18 cellular contexts compared by ENCODE assay signal in genomic region chr6:106908386-106908840, GRCh38.
DNase-seq lines count a peak whose midpoint lies in the region; ATAC-seq, FAIRE-seq and TF ChIP-seq lines count a peak whose summit lies in the region.
"Had no signal": no experiment of that assay in that cellular context is flagged by ENCODE, and none has a peak within 500 bp of the region (broad histone marks: within the 10 kb centered on the region; RNA-seq: fewer than 3 reads in every experiment).

No MANE protein-coding gene starts in this region.

- H3K4me3 Mint-ChIP-seq in type B pancreatic cell = no peak overlapping the region
- no peak overlapping the region for H3K4me3 Mint-ChIP-seq in activated T-cell treated with anti-CD3 and anti-CD28 coated beads, Interleukin-2, amount 50 U/mL, for 24 hours
- H3K4me3 Mint-ChIP-seq: activated CD4-positive, alpha-beta T cell treated with anti-CD3 and anti-CD28 coated beads for 36 hours had no signal

- H3K9ac ChIP-seq in kidney (ENCODE audit: low read length in 2 of 2) = no peak overlapping the region
- H3K9ac ChIP-seq: BLaER1 treated with 17β-estradiol and CSF1 and Interleukin-3, amounts not matched to agents 10 nM and 100 nM had no signal

- H3K4me1 ChIP-seq in HEK293 (ENCODE audit: control insufficient read depth, insufficient read depth, low read length) (no peaks in the 10 kb centered on the region; the same call in 1 of the 2 replicates), kidney (ENCODE audit: control insufficient read depth in 1 of 2, insufficient read depth in 1 of 2, low read depth in 1 of 2, low read length in 2 of 2) (peaks cover 0 to 3% of the 10 kb centered on the region in 2 donors)
- H3K4me1 ChIP-seq: gastroesophageal sphincter had no signal

- CTCF ChIA-PET in HEK293 (lab: Yijun Ruan, JAX) = interaction anchor here (0.6 to 0.7 kb wide), 2 partner anchors 35 to 403 kb away, joined by 3 to 4 read pairs; no protein-coding TSS in a partner anchor

- H3K36me3 ChIP-seq in HEK293 (ENCODE audit: control insufficient read depth in 2 of 2, insufficient read depth in 1 of 2, low read length in 2 of 2) = no peaks in the 10 kb centered on the region
- H3K36me3 ChIP-seq in kidney (ENCODE audit: control insufficient read depth in 1 of 2, insufficient read depth in 2 of 2, low read length in 2 of 2) = no peaks in the 10 kb centered on the region
- H3K36me3 ChIP-seq: BLaER1 treated with 17β-estradiol and CSF1 and Interleukin-3, amounts not matched to agents 10 nM and 100 nM; gastroesophageal sphincter had no signal

- no peak overlapping the region for H3K4me3 ChIP-seq in HEK293 (ENCODE audit: low read depth, low read length)
- H3K4me3 ChIP-seq in kidney (ENCODE audit: low read length in 2 of 2) = no peak overlapping the region
- H3K4me3 ChIP-seq: BLaER1 treated with 17β-estradiol and CSF1 and Interleukin-3, amounts not matched to agents 10 nM and 100 nM; gastroesophageal sphincter had no signal

- H3K9me3 ChIP-seq in HEK293 (ENCODE audit: control insufficient read depth, insufficient read depth, low read depth, low read length) = no peaks in the 10 kb centered on the region
- H3K9me3 ChIP-seq in kidney (ENCODE audit: control insufficient read depth in 1 of 2, low read length in 2 of 2) = no peaks in the 10 kb centered on the region
- H3K9me3 ChIP-seq: BLaER1 treated with 17β-estradiol and CSF1 and Interleukin-3, amounts not matched to agents 10 nM and 100 nM; gastroesophageal sphincter had no signal

- intact Hi-C loops in kidney (cut with DNase I) = no loop called here

- no peak for TF ChIP-seq CTCF in HEK293 (tag by site-specific recombination; IDR thresholded peaks at IDR 0.05)
- no peak for TF ChIP-seq CTCF in kidney (IDR thresholded peaks at IDR 0.05; ENCODE audit: borderline replicate concordance, extremely low read depth, insufficient read depth)
- no peak for TF ChIP-seq CTCF in type B pancreatic cell (conservative IDR thresholded peaks at IDR 0.05)

- peaks cover 7% of the 10 kb centered on the region for H3K9me3 Mint-ChIP-seq in type B pancreatic cell
- no peaks in the 10 kb centered on the region for H3K9me3 Mint-ChIP-seq in activated T-cell treated with anti-CD3 and anti-CD28 coated beads, Interleukin-2, amount 50 U/mL, for 24 hours

- no peaks in the 10 kb centered on the region for H3K27me3 Mint-ChIP-seq in type B pancreatic cell
- H3K27me3 Mint-ChIP-seq in activated T-cell treated with anti-CD3 and anti-CD28 coated beads, Interleukin-2, amount 50 U/mL, for 24 hours = peaks cover 5% of the 10 kb centered on the region
- H3K27me3 Mint-ChIP-seq: activated CD4-positive, alpha-beta T cell treated with anti-CD3 and anti-CD28 coated beads for 36 hours had no signal

- H3K36me3 Mint-ChIP-seq in type B pancreatic cell = no peaks in the 10 kb centered on the region
- no peaks in the 10 kb centered on the region for H3K36me3 Mint-ChIP-seq in activated T-cell treated with anti-CD3 and anti-CD28 coated beads, Interleukin-2, amount 50 U/mL, for 24 hours (ENCODE audit: low read depth)

- no peak for ATAC-seq in HG02588 (IDR thresholded peaks at IDR 0.05; ENCODE audit: unreplicated experiment)
- ATAC-seq: activated CD4-positive, alpha-beta T cell treated with anti-CD3 and anti-CD28 coated beads for 36 hours; gastroesophageal sphincter; right cardiac atrium had no signal

- FAIRE-seq in kidney (lab: Jason Lieb, UNC) = no peak
- FAIRE-seq: colon had no signal

- peak; percentile 75 for DNase-seq in T1000 (lab: John Stamatoyannopoulos, UW)
- peak; percentile 88 for DNase-seq in kidney
- DNase-seq in type B pancreatic cell (ENCODE audit: extremely low spot score, unreplicated experiment) = no peak
- DNase-seq in activated T-cell treated with anti-CD3 and anti-CD28 coated beads, Interleukin-2, amount 50 U/mL, for 24 hours = no peak
- no peak for DNase-seq in GF-D8 (lab: John Stamatoyannopoulos, UW)
- DNase-seq: activated CD4-positive, alpha-beta T cell treated with anti-CD3 and anti-CD28 coated beads for 36 hours; activated gamma-delta T cell treated with Interleukin-2 at 50 U/mL for 16 hours; anterior cingulate cortex; DMS53; NCI-H1694; NCI-H446 treated with DMSO at 0.1 percent for 48 hours; right cardiac atrium; stimulated activated CD4-positive, alpha-beta T cell treated with anti-CD3 and anti-CD28 coated beads, Interleukin-2, amount 100 ng/mL, for 24 hours had no signal

- H3K27ac Mint-ChIP-seq in type B pancreatic cell = peak overlapping the region; percentile 79
- H3K27ac Mint-ChIP-seq in activated T-cell treated with anti-CD3 and anti-CD28 coated beads, Interleukin-2, amount 50 U/mL, for 24 hours = no peak overlapping the region
- H3K27ac Mint-ChIP-seq: activated CD4-positive, alpha-beta T cell treated with anti-CD3 and anti-CD28 coated beads for 36 hours had no signal

- H3K27ac ChIP-seq in HEK293 (ENCODE audit: extremely low read depth, low read depth, low read length) (no peak overlapping the region), kidney (ENCODE audit: low read depth in 2 of 2, low read length in 2 of 2) (peak overlapping the region; percentile 34 to 48)
- H3K27ac ChIP-seq: BLaER1 treated with 17β-estradiol and CSF1 and Interleukin-3, amounts not matched to agents 10 nM and 100 nM; gastroesophageal sphincter had no signal

- H3K4me1 Mint-ChIP-seq in type B pancreatic cell (ENCODE audit: unreplicated experiment) = peaks cover 30% of the 10 kb centered on the region
- no peaks in the 10 kb centered on the region for H3K4me1 Mint-ChIP-seq in activated T-cell treated with anti-CD3 and anti-CD28 coated beads, Interleukin-2, amount 50 U/mL, for 24 hours (ENCODE audit: low read depth)
- H3K4me1 Mint-ChIP-seq: activated CD4-positive, alpha-beta T cell treated with anti-CD3 and anti-CD28 coated beads for 36 hours had no signal

- POLR2A ChIA-PET in HEK293 (lab: Yijun Ruan, JAX) = no interaction called here

TF ChIP-seq in HEK293, 187 proteins besides CTCF, POLR2A, EP300 and RAD21:
- TF ChIP-seq ZNF48 (tag by site-specific recombination; IDR thresholded peaks at IDR 0.05) = no peak
- TF ChIP-seq ZNF704 (tag by site-specific recombination; IDR thresholded peaks at IDR 0.05) = no peak
- TF ChIP-seq PRDM6 (tag by site-specific recombination; IDR thresholded peaks at IDR 0.05) = peak; percentile 38; the same call in 1 of the 2 replicates
- TF ChIP-seq ZBTB7A (tag by site-specific recombination; IDR thresholded peaks at IDR 0.05; ENCODE audit: low read depth) = no peak
- peak; percentile 51 for TF ChIP-seq FEZF1 (tag by site-specific recombination; IDR thresholded peaks at IDR 0.05)
- peak; percentile 57 for TF ChIP-seq ZNF335 (tag by site-specific recombination; conservative IDR thresholded peaks at IDR 0.05)
- no peak for TF ChIP-seq ZNF423 (tag by site-specific recombination; IDR thresholded peaks at IDR 0.05)
- TF ChIP-seq ZNF394 (tag by site-specific recombination; IDR thresholded peaks at IDR 0.05; ENCODE audit: borderline replicate concordance) = no peak
- TF ChIP-seq ZNF132 (tag by site-specific recombination; IDR thresholded peaks at IDR 0.05; ENCODE audit: borderline replicate concordance) = no peak

Comparison
In these comparisons a context has a peak if more than half of its experiments do, and no peak if none do; other contexts are left out.
1. DNase-seq: peak in T1000 (single experiment) and kidney (single experiment); none in type B pancreatic cell (single experiment), activated T-cell treated with anti-CD3 and anti-CD28 coated beads, Interleukin-2, amount 50 U/mL, for 24 hours (single experiment) and GF-D8 (single experiment).